Comparison of ENCODE assay signal across 1 cellular context in the genomic region with DNA sequence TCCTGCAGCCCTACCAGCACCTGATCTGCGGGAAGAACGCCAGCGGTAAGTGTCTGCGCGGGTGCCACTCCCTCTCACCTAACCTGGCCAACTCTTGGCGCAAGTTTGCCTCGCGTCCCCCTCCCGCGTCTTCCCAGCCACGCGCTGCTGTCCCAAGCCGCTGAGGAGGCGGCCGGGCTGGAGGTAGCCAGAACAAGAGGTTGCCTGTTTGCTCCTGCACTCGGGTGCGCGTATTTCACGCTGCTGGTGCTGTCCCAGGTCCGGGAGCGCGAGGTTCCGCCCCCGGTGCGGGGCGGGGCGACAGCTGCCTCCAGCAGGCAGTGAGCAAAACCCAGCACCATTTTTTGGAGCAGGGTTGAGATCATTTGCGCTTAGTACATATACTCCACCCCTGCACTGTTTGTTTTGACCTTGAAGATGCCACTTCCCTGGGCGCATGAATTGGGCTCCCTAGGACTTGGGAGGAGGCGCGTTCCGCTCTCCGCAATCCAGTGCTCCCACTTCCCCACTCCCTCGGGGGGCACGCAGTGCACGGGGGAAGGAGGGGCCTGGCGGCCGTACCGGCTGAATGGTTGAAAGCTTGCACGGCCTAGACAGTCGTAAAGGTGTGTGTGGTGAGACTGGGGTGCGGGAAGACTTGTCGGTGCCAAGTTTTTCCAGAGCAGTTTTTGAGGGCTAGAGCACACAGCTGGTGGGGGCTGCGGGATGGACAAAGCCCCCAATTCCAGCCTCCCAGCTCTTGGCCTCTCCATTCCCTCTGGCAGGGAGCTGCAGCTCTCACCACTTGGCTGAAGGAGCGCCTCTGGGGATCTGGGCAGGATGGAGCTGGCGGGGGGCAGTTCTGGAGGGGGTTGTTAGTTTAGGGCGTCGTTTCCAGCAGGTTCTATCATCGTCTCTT.
A peak's percentile ranks its signal among the peaks of the same experiment; 100 is the strongest.
TF ChIP-seq lines count a peak whose summit lies in the region.

No MANE protein-coding gene starts in this region.

TF ChIP-seq in WTC11, 78 proteins besides CTCF, POLR2A, EP300 and RAD21 (continued from another document):
- TF ChIP-seq, protein P1, sequence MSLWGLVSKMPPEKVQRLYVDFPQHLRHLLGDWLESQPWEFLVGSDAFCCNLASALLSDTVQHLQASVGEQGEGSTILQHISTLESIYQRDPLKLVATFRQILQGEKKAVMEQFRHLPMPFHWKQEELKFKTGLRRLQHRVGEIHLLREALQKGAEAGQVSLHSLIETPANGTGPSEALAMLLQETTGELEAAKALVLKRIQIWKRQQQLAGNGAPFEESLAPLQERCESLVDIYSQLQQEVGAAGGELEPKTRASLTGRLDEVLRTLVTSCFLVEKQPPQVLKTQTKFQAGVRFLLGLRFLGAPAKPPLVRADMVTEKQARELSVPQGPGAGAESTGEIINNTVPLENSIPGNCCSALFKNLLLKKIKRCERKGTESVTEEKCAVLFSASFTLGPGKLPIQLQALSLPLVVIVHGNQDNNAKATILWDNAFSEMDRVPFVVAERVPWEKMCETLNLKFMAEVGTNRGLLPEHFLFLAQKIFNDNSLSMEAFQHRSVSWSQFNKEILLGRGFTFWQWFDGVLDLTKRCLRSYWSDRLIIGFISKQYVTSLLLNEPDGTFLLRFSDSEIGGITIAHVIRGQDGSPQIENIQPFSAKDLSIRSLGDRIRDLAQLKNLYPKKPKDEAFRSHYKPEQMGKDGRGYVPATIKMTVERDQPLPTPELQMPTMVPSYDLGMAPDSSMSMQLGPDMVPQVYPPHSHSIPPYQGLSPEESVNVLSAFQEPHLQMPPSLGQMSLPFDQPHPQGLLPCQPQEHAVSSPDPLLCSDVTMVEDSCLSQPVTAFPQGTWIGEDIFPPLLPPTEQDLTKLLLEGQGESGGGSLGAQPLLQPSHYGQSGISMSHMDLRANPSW (CRISPR knock-in tag; conservative IDR thresholded peaks at IDR 0.05; ENCODE audit: low read depth) = no peak
- TF ChIP-seq ATF3 (CRISPR knock-in tag; conservative IDR thresholded peaks at IDR 0.05) (no peak), ZBTB43 (CRISPR knock-in tag; IDR thresholded peaks at IDR 0.05) (0 out of 2 replicates have a peak, but pooled peaks have one; percentile 24), SOX15 (CRISPR knock-in tag; IDR thresholded peaks at IDR 0.05) (no peak), SMAD4 (CRISPR knock-in tag; IDR thresholded peaks at IDR 0.05) (no peak), ZNF263 (CRISPR knock-in tag; IDR thresholded peaks at IDR 0.05; ENCODE audit: low read depth) (no peak), SMAD3 (CRISPR knock-in tag; IDR thresholded peaks at IDR 0.05; ENCODE audit: borderline replicate concordance) (no peak), OVOL2 (CRISPR knock-in tag; IDR thresholded peaks at IDR 0.05; ENCODE audit: borderline replicate concordance) (no peak), MLX (CRISPR knock-in tag; IDR thresholded peaks at IDR 0.05) (no peak), FOXK1 (CRISPR knock-in tag; IDR thresholded peaks at IDR 0.05) (0 out of 2 replicates have a peak, but pooled peaks have one; percentile 23), NFYB (CRISPR knock-in tag; conservative IDR thresholded peaks at IDR 0.05; ENCODE audit: low read depth) (no peak), ZNF121 (CRISPR knock-in tag; IDR thresholded peaks at IDR 0.05) (0 out of 2 replicates have a peak, but pooled peaks have one; percentile 15), KAT7 (CRISPR knock-in tag; IDR thresholded peaks at IDR 0.05; ENCODE audit: borderline replicate concordance) (0 out of 2 replicates have a peak, but pooled peaks have one; percentile 75), ZNF396 (CRISPR knock-in tag; IDR thresholded peaks at IDR 0.05; ENCODE audit: borderline replicate concordance) (no peak)
- TF ChIP-seq, protein P2, sequence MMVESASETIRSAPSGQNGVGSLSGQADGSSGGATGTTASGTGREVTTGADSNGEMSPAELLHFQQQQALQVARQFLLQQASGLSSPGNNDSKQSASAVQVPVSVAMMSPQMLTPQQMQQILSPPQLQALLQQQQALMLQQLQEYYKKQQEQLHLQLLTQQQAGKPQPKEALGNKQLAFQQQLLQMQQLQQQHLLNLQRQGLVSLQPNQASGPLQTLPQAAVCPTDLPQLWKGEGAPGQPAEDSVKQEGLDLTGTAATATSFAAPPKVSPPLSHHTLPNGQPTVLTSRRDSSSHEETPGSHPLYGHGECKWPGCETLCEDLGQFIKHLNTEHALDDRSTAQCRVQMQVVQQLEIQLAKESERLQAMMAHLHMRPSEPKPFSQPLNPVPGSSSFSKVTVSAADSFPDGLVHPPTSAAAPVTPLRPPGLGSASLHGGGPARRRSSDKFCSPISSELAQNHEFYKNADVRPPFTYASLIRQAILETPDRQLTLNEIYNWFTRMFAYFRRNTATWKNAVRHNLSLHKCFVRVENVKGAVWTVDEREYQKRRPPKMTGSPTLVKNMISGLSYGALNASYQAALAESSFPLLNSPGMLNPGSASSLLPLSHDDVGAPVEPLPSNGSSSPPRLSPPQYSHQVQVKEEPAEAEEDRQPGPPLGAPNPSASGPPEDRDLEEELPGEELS (CRISPR knock-in tag; IDR thresholded peaks at IDR 0.05) = no peak
